8 cellular contexts compared by ENCODE assay signal in the genomic region with DNA sequence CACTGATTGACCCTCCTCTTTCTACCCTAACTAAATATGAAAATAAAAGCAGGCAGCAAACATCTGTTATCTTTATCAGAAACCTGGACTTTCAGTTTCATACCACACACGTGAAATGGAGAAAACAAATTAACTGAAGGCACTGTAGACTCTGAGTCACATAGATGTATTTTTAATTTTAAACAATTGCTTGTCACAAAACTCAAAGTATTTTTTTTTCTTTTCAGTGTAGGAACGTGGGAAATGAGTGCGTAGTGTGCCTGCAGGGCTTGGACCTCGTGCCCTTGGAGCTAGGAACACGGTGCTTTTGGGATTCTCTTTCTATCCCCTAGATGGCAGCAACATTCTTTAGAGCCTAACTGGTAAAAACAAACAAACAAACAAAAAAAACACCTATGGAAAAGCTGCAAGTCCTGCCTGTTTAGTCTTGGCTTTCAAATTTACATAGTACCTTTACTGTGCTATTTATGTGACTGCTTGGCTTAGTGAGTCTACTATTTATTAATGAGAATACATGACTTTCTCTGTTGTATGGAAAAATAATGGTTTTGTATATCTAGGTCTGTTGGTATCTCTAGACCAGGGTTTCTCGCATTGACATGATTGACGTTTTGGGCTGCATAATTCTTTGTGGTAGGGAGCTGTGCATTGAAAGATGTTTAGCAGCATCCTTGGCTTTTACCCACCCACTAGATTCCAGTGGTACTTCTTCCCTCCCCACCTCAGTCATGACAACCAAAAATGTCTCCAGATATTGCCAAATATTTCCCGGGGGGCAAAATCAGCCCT. TPM values are rescaled to one million over a fixed set of nuclear protein-coding genes. Genes with fewer than 3 reads are reported as not detected.
DNase-seq lines count a peak whose midpoint lies in the region; ATAC-seq, FAIRE-seq and TF ChIP-seq lines count a peak whose summit lies in the region.

No MANE protein-coding gene starts in this region.

- H3K27ac ChIP-seq in SJCRH30 = no peak overlapping the region

- H3K4me3 ChIP-seq in SJCRH30 = no peak overlapping the region

- H3K9me3 Mint-ChIP-seq in activated T-cell treated with anti-CD3 and anti-CD28 coated beads, Interleukin-2, amount 50 U/mL, for 4 hours = no peaks in the 10 kb centered on the region
- H3K9me3 Mint-ChIP-seq in mesothelial cell of epicardium = no peaks in the 10 kb centered on the region

- H3K36me3 ChIP-seq in SJCRH30 = no peaks in the 10 kb centered on the region

- H3K4me1 ChIP-seq in SJCRH30 = peaks cover 31% of the 10 kb centered on the region

- H3K4me3 Mint-ChIP-seq in activated T-cell treated with anti-CD3 and anti-CD28 coated beads, Interleukin-2, amount 50 U/mL, for 4 hours = peak overlapping the region; percentile 55
- no peak overlapping the region for H3K4me3 Mint-ChIP-seq in mesothelial cell of epicardium

- H3K9me3 ChIP-seq in SJCRH30 (replicated peaks) = no peaks in the 10 kb centered on the region

- peak; percentile 65 for TF ChIP-seq CTCF in mesothelial cell of epicardium (IDR thresholded peaks at IDR 0.05; ENCODE audit: unreplicated experiment)

- H3K27me3 ChIP-seq in SJCRH30 = no peaks in the 10 kb centered on the region

- H3K36me3 Mint-ChIP-seq in activated T-cell treated with anti-CD3 and anti-CD28 coated beads, Interleukin-2, amount 50 U/mL, for 4 hours (ENCODE audit: insufficient read depth) = no peaks in the 10 kb centered on the region
- H3K36me3 Mint-ChIP-seq in mesothelial cell of epicardium = no peaks in the 10 kb centered on the region

- H3K27me3 Mint-ChIP-seq in activated T-cell treated with anti-CD3 and anti-CD28 coated beads, Interleukin-2, amount 50 U/mL, for 4 hours (ENCODE audit: low read depth) = no peaks in the 10 kb centered on the region
- H3K27me3 Mint-ChIP-seq in mesothelial cell of epicardium (ENCODE audit: low read depth) = no peaks in the 10 kb centered on the region

- peak; percentile 50 for FAIRE-seq in endometrium (lab: Jason Lieb, UNC)

- peaks cover 15% of the 10 kb centered on the region for H3K4me1 Mint-ChIP-seq in activated T-cell treated with anti-CD3 and anti-CD28 coated beads, Interleukin-2, amount 50 U/mL, for 4 hours (ENCODE audit: low read depth)
- H3K4me1 Mint-ChIP-seq in mesothelial cell of epicardium = peaks cover 64% of the 10 kb centered on the region

- H3K27ac Mint-ChIP-seq in mesothelial cell of epicardium = peak overlapping the region; percentile 54

- no peak for DNase-seq in activated T-cell treated with anti-CD3 and anti-CD28 coated beads, Interleukin-2, amount 50 U/mL, for 4 hours
- DNase-seq in activated T-cell treated with anti-CD3 and anti-CD28 coated beads, Interleukin-2, amount 50 U/mL, for 48 hours = no peak
- DNase-seq in SJCRH30 (peak; percentile 19 to 68), mesothelial cell of epicardium (ENCODE audit: low spot score in 2 of 2, unreplicated experiment in 2 of 2) (no peak), T1000 (lab: John Stamatoyannopoulos, UW) (no peak)

- peak; percentile 35 to 47 for ATAC-seq in activated T-cell treated with anti-CD3 and anti-CD28 coated beads, Interleukin-2, amount 50 U/mL, for 4 hours
- ATAC-seq in GM21381 (IDR thresholded peaks at IDR 0.05; ENCODE audit: unreplicated experiment) (peak; percentile 91), HG03520 (IDR thresholded peaks at IDR 0.05; ENCODE audit: unreplicated experiment) (peak; percentile 90)

RNA-seq across cellular contexts. Expression of a gene that starts 16.8 kb away (rescaled TPM):
- not detected for total RNA-seq in activated T-cell treated with anti-CD3 and anti-CD28 coated beads, Interleukin-2, amount 50 U/mL, for 4 hours
- total RNA-seq in SJCRH30 (2014; rRNA removed; shearing (Covaris generic)) = 0.05 TPM in 1 of 2 replicates, not detected in the other
- total RNA-seq in mesothelial cell of epicardium = 0.07 TPM in 2 of 3 replicates, not detected in the other

Comparison
In these comparisons a context has a peak if more than half of its experiments do, and no peak if none do; other contexts are left out.
1. ATAC-seq: peak in every context shown above with its lines; median percentile 91 in GM21381; 90 in HG03520; 41 in activated T-cell treated with anti-CD3 and anti-CD28 coated beads, Interleukin-2, amount 50 U/mL, for 4 hours.
2. DNase-seq: peak in SJCRH30 (2 of 2); none in activated T-cell treated with anti-CD3 and anti-CD28 coated beads, Interleukin-2, amount 50 U/mL, for 4 hours (single experiment), activated T-cell treated with anti-CD3 and anti-CD28 coated beads, Interleukin-2, amount 50 U/mL, for 48 hours (0 of 2), mesothelial cell of epicardium (0 of 2) and T1000 (single experiment).